8 cellular contexts compared by ENCODE assay signal in genomic region chr19:1400281-1401137, GRCh38. TPM values are rescaled to one million over a fixed set of nuclear protein-coding genes. Genes with fewer than 3 reads are reported as not detected.
DNase-seq lines count a peak whose midpoint lies in the region; ATAC-seq and TF ChIP-seq lines count a peak whose summit lies in the region.

No MANE protein-coding gene starts in this region.

- no peaks in the 10 kb centered on the region for H3K9me3 Mint-ChIP-seq in CD8-positive, alpha-beta memory T cell
- no peaks in the 10 kb centered on the region for H3K9me3 Mint-ChIP-seq in activated naive CD4-positive, alpha-beta T cell treated with anti-CD3 and anti-CD28 coated beads, Interleukin-2, amount 50 U/mL, for 72 hours

- peak overlapping the region; percentile 20 for H3K27ac ChIP-seq in CD8-positive, alpha-beta memory T cell (ENCODE audit: low read depth, low read length)
- H3K27ac ChIP-seq in HUES6 (ENCODE audit: low read depth, low read length) (no peak overlapping the region), hepatocyte (peak overlapping the region; percentile 80)

- TF ChIP-seq CTCF in hepatocyte (IDR thresholded peaks at IDR 0.05; ENCODE audit: poor library complexity), result no peak

- CTCF ChIA-PET in CD8-positive, alpha-beta memory T cell (lab: Charles Lee), result interaction anchor here (1.0 kb wide), 1 partner anchor 45 kb away, joined by 3 read pairs; no protein-coding TSS in a partner anchor

- peaks cover 0 to 25% (median 4%) of the 10 kb centered on the region in 3 donors for H3K4me1 Mint-ChIP-seq in CD8-positive, alpha-beta memory T cell

- DNase-seq in CD8-positive, alpha-beta memory T cell, result no peak
- no peak for DNase-seq in activated naive CD4-positive, alpha-beta T cell treated with anti-CD3 and anti-CD28 coated beads, Interleukin-2, amount 50 U/mL, for 72 hours (ENCODE audit: low spot score in 2 of 2)
- DNase-seq in hepatocyte (ENCODE audit: low spot score), result peak; percentile 82
- no peak for DNase-seq in amniotic stem cell (lab: John Stamatoyannopoulos, UW)

- H3K27me3 Mint-ChIP-seq in CD8-positive, alpha-beta memory T cell, result peaks cover 5 to 8% of the 10 kb centered on the region in 2 donors

- peak overlapping the region; percentile 89 for H2AFZ ChIP-seq in hepatocyte

- H3K4me2 ChIP-seq in hepatocyte, result peak overlapping the region; percentile 99
- H3K4me2 ChIP-seq in skeletal muscle satellite cell (ENCODE audit: low read length), result peak overlapping the region; percentile 93

- peak overlapping the region; percentile 52 to 87 (median 67) for H3K4me3 Mint-ChIP-seq in CD8-positive, alpha-beta memory T cell

- H4K20me1 ChIP-seq in hepatocyte (ENCODE audit: insufficient read depth, poor library complexity, severe bottlenecking), result no peaks in the 10 kb centered on the region

- peak overlapping the region; percentile 49 for H3K4me3 ChIP-seq in CD8-positive, alpha-beta memory T cell (ENCODE audit: low read length)
- H3K4me3 ChIP-seq in HUES6 (ENCODE audit: low read depth, low read length), result peak overlapping the region; percentile 84
- H3K4me3 ChIP-seq in hepatocyte, result peak overlapping the region; percentile 93
- peak overlapping the region; percentile 80 for H3K4me3 ChIP-seq in skeletal muscle satellite cell (ENCODE audit: low read length)

- peak overlapping the region in 2 of 8 donors; percentile 46 to 50 for H3K27ac Mint-ChIP-seq in CD8-positive, alpha-beta memory T cell
- no peak overlapping the region for H3K27ac Mint-ChIP-seq in activated naive CD4-positive, alpha-beta T cell treated with anti-CD3 and anti-CD28 coated beads, Interleukin-2, amount 50 U/mL, for 72 hours

- no peaks in the 10 kb centered on the region for H3K79me2 ChIP-seq in hepatocyte

- H3K9me2 ChIP-seq in hepatocyte (replicated peaks; ENCODE audit: insufficient read depth), result no peaks in the 10 kb centered on the region

- peaks cover 23% of the 10 kb centered on the region for H3K4me1 ChIP-seq in CD8-positive, alpha-beta memory T cell (ENCODE audit: insufficient read depth, low read length)
- H3K4me1 ChIP-seq in HUES6 (ENCODE audit: control insufficient read depth, insufficient read depth, low read length) (peaks cover 8% of the 10 kb centered on the region), hepatocyte (ENCODE audit: insufficient read depth) (peaks cover 13% of the 10 kb centered on the region), skeletal muscle satellite cell (ENCODE audit: control insufficient read depth, insufficient read depth, low read length) (peaks cover 21% of the 10 kb centered on the region)

- H3K27me3 ChIP-seq in CD8-positive, alpha-beta memory T cell (ENCODE audit: insufficient read depth, low read length, poor library complexity, severe bottlenecking), result no peaks in the 10 kb centered on the region
- H3K27me3 ChIP-seq in HUES6 (ENCODE audit: control insufficient read depth, insufficient read depth, low read length), result no peaks in the 10 kb centered on the region
- no peaks in the 10 kb centered on the region for H3K27me3 ChIP-seq in hepatocyte
- H3K27me3 ChIP-seq in skeletal muscle satellite cell (ENCODE audit: control insufficient read depth, insufficient read depth, low read length), result no peaks in the 10 kb centered on the region

- no peaks in the 10 kb centered on the region for H3K36me3 Mint-ChIP-seq in CD8-positive, alpha-beta memory T cell
- H3K36me3 Mint-ChIP-seq in activated naive CD4-positive, alpha-beta T cell treated with anti-CD3 and anti-CD28 coated beads, Interleukin-2, amount 50 U/mL, for 72 hours, result no peaks in the 10 kb centered on the region

- ATAC-seq in activated naive CD4-positive, alpha-beta T cell treated with anti-CD3 and anti-CD28 coated beads, Interleukin-2, amount 50 U/mL, for 72 hours, result peak; percentile 16 to 30
- no peak for ATAC-seq in HG02884 (IDR thresholded peaks at IDR 0.05; ENCODE audit: unreplicated experiment)
- ATAC-seq in GM18520 (IDR thresholded peaks at IDR 0.05; ENCODE audit: unreplicated experiment), result no peak

- H3K36me3 ChIP-seq in CD8-positive, alpha-beta memory T cell (ENCODE audit: insufficient read depth, low read length), result no peaks in the 10 kb centered on the region
- 0 out of 2 replicates have a peak, but pooled peaks cover 4% of the 10 kb centered on the region for H3K36me3 ChIP-seq in HUES6 (ENCODE audit: control insufficient read depth, insufficient read depth, low read length)
- no peaks in the 10 kb centered on the region for H3K36me3 ChIP-seq in hepatocyte (replicated peaks; ENCODE audit: insufficient read depth, low read depth)
- no peaks in the 10 kb centered on the region for H3K36me3 ChIP-seq in skeletal muscle satellite cell (ENCODE audit: insufficient read depth, low read length)

- no peaks in the 10 kb centered on the region for H3K9me3 ChIP-seq in CD8-positive, alpha-beta memory T cell (ENCODE audit: low read length)
- H3K9me3 ChIP-seq in HUES6 (ENCODE audit: control insufficient read depth, insufficient read depth, low read depth, low read length) (no peaks in the 10 kb centered on the region), hepatocyte (ENCODE audit: low read depth) (no peaks in the 10 kb centered on the region), skeletal muscle satellite cell (replicated peaks; ENCODE audit: low read length) (no peaks in the 10 kb centered on the region)

- WGBS in hepatocyte (ENCODE audit: low lambda C conversion rate, missing lambda C conversion rate), result 31% methylated on average over 36 of the region's 36 CpGs

- H3K9ac ChIP-seq in HUES6 (ENCODE audit: low read length) (peak overlapping the region; percentile 29), skeletal muscle satellite cell (ENCODE audit: low read depth, low read length) (peak overlapping the region; percentile 78)

- POLR2A ChIA-PET in CD8-positive, alpha-beta memory T cell (lab: Charles Lee), result no interaction called here

RNA-seq across cellular contexts. Expression of gene GAMT, which starts 0.8 kb away (rescaled TPM):
- 10 to 100 TPM; 29.0 to 29.5 TPM for total RNA-seq in CD8-positive, alpha-beta memory T cell
- polyA plus RNA-seq in CD8-positive, alpha-beta memory T cell, result 20.4 TPM
- total RNA-seq in activated naive CD4-positive, alpha-beta T cell treated with anti-CD3 and anti-CD28 coated beads, Interleukin-2, amount 50 U/mL, for 72 hours, result 10 to 100 TPM in 1 of 2 donors, 1 to 10 TPM in 1; 4.2 to 30.2 TPM
- 121 and 122 TPM in 2 replicates for total RNA-seq in hepatocyte
- polyA plus RNA-seq in hepatocyte, result 148 and 170 TPM in 2 replicates
- 25.6 and 31.5 TPM in 2 replicates for total RNA-seq in skeletal muscle satellite cell (2012; rRNA removed)

RNA-seq across cellular contexts. Expression of gene DAZAP1, which starts 6.9 kb away (rescaled TPM):
- total RNA-seq in CD8-positive, alpha-beta memory T cell, result 100 to 1,000 TPM; 253 TPM
- 7.7 TPM for polyA plus RNA-seq in CD8-positive, alpha-beta memory T cell
- 100 to 1,000 TPM; 194 to 298 TPM for total RNA-seq in activated naive CD4-positive, alpha-beta T cell treated with anti-CD3 and anti-CD28 coated beads, Interleukin-2, amount 50 U/mL, for 72 hours
- 42.4 and 46.8 TPM in 2 replicates for total RNA-seq in hepatocyte
- 35.8 and 37.9 TPM in 2 replicates for polyA plus RNA-seq in hepatocyte
- 54.8 and 58.5 TPM in 2 replicates for total RNA-seq in skeletal muscle satellite cell (2012; rRNA removed)

RNA-seq across cellular contexts. Expression of gene NDUFS7, which starts 16.8 kb away (rescaled TPM):
- total RNA-seq in CD8-positive, alpha-beta memory T cell, result 100 to 1,000 TPM; 102 to 104 TPM
- polyA plus RNA-seq in CD8-positive, alpha-beta memory T cell, result 207 TPM
- 100 to 1,000 TPM in 1 of 2 donors, 10 to 100 TPM in 1; 89.4 to 105 TPM for total RNA-seq in activated naive CD4-positive, alpha-beta T cell treated with anti-CD3 and anti-CD28 coated beads, Interleukin-2, amount 50 U/mL, for 72 hours
- total RNA-seq in hepatocyte, result 81.6 and 130 TPM in 2 replicates
- polyA plus RNA-seq in hepatocyte, result 270 and 276 TPM in 2 replicates
- 69.0 and 71.4 TPM in 2 replicates for total RNA-seq in skeletal muscle satellite cell (2012; rRNA removed)

RNA-seq across cellular contexts. Expression of gene RPS15, which starts 37.7 kb away (rescaled TPM):
- total RNA-seq in CD8-positive, alpha-beta memory T cell, result 1,000 to 10,000 TPM; 1,485 to 1,540 TPM
- polyA plus RNA-seq in CD8-positive, alpha-beta memory T cell, result 2,756 TPM
- 1,000 to 10,000 TPM; 1,495 to 1,747 TPM for total RNA-seq in activated naive CD4-positive, alpha-beta T cell treated with anti-CD3 and anti-CD28 coated beads, Interleukin-2, amount 50 U/mL, for 72 hours
- 1,556 and 1,885 TPM in 2 replicates for total RNA-seq in hepatocyte
- 938 and 950 TPM in 2 replicates for polyA plus RNA-seq in hepatocyte
- 803 and 928 TPM in 2 replicates for total RNA-seq in skeletal muscle satellite cell (2012; rRNA removed)

RNA-seq across cellular contexts. Expression of gene APC2, which starts 49.4 kb away (rescaled TPM):
- total RNA-seq in CD8-positive, alpha-beta memory T cell, result under 1 TPM; 0.09 to 0.11 TPM
- not detected for polyA plus RNA-seq in CD8-positive, alpha-beta memory T cell
- total RNA-seq in activated naive CD4-positive, alpha-beta T cell treated with anti-CD3 and anti-CD28 coated beads, Interleukin-2, amount 50 U/mL, for 72 hours, result under 1 TPM; 0.09 to 0.14 TPM
- total RNA-seq in hepatocyte, result 0.24 and 1.2 TPM in 2 replicates
- polyA plus RNA-seq in hepatocyte, result 0.36 and 0.40 TPM in 2 replicates
- under 0.01 and 0.51 TPM in 2 replicates for total RNA-seq in skeletal muscle satellite cell (2012; rRNA removed)

Comparison
In these comparisons a context has a peak if more than half of its experiments do, and no peak if none do; other contexts are left out.
1. ATAC-seq: peak in activated naive CD4-positive, alpha-beta T cell treated with anti-CD3 and anti-CD28 coated beads, Interleukin-2, amount 50 U/mL, for 72 hours (2 of 2); none in HG02884 (single experiment) and GM18520 (single experiment).
2. Peak in every context shown above with its lines, with median percentiles within 50 percentile points of each other: H3K4me3 ChIP-seq.